ENCODE assay signal across 4 cellular contexts in the genomic region with DNA sequence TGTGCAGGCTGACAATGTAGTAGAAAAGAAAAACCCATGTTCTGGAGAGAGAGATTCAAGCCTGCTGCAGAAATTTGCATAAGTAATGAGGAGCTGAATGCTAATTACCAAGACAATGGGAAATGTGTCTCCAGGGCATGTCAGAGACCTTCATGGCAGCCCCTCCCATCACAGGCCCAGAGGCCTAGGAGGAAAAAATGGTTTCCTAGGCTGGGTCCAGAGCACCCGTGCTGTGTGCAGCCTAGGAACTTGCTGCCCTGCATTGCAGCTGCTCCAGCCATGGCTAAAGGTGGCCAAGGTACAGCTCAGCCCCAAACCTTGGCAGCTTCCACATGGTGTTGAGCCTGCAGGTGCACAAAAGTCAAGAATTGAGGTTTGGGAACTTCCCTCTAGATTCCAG.
A peak's percentile ranks its signal among the peaks of the same experiment; 100 is the strongest.
DNase-seq lines count a peak whose midpoint lies in the region; ATAC-seq, FAIRE-seq and TF ChIP-seq lines count a peak whose summit lies in the region.
"Not testable (repeated sequence)": the region's sequence is repeated elsewhere in the genome, so short reads cannot be mapped to it uniquely, and the experiment has no call there.

No MANE protein-coding gene starts in this region.

- not testable (repeated sequence) for TF ChIP-seq RAD21 in A549 (conservative IDR thresholded peaks at IDR 0.05 in 1 of 2, IDR thresholded peaks at IDR 0.05 in 1 of 2); K562 (CRISPR knock-in tag; conservative IDR thresholded peaks at IDR 0.05 in 1 of 2, IDR thresholded peaks at IDR 0.05 in 1 of 2)

- not testable (repeated sequence) for BruUV-seq in K562 (replicated peaks; lab: Mats Ljungman, UMichigan)

- WGBS in A549 (ENCODE audit: missing lambda C conversion rate) = no CpG with 5 or more reads among the region's 1 CpG
- WGBS in K562 (ENCODE audit: insufficient coverage, low coverage, missing lambda C conversion rate) = 0% methylated on average over 1 of the region's 1 CpG

- not testable (repeated sequence) for TF ChIP-seq EP300 in A549 (IDR thresholded peaks at IDR 0.05); K562 (IDR thresholded peaks at IDR 0.05; ENCODE audit: low read length)

- H3K27ac ChIP-seq in A549; HEK293 (ENCODE audit: extremely low read depth, low read depth, low read length); astrocyte (ENCODE audit: low read depth, low read length); K562 (ENCODE audit: extremely low read depth, low read depth, low read length): not testable (repeated sequence)

- not testable (repeated sequence) for ATAC-seq in A549, K562

- intact Hi-C loops in K562 (cut with micrococcal nuclease) = not testable (repeated sequence)

- not testable (repeated sequence) for H3K4me3 ChIP-seq in A549; HEK293 (ENCODE audit: low read depth, low read length); astrocyte (ENCODE audit: insufficient read depth, low read depth, low read length); K562

- not testable (repeated sequence) for H3K9me1 ChIP-seq in K562 (ENCODE audit: control insufficient read depth, insufficient read depth, low read length)

- H3K27me3 ChIP-seq in astrocyte (ENCODE audit: insufficient read depth, low read length); K562 (ENCODE audit: control insufficient read depth in 2 of 2, insufficient read depth in 2 of 2, low read length in 2 of 2): not testable (repeated sequence)

- not testable (repeated sequence) for H2AFZ ChIP-seq in astrocyte (ENCODE audit: low read depth, low read length); K562 (ENCODE audit: low read depth, low read length)

- H3K27me3 Mint-ChIP-seq in astrocyte (ENCODE audit: low read depth, unreplicated experiment) = not testable (repeated sequence)

- not testable (repeated sequence) for H3K9ac ChIP-seq in astrocyte (ENCODE audit: low read length); K562 (ENCODE audit: insufficient read depth in 1 of 2, low read depth in 2 of 2, low read length in 2 of 2)

- CTCF ChIA-PET in A549 (lab: Yijun Ruan, JAX); HEK293 (lab: Yijun Ruan, JAX); K562 (lab: Yijun Ruan, JAX; ENCODE audit: low intra/inter-chr PET ratio): not testable (repeated sequence)

- H3K4me2 ChIP-seq in A549; astrocyte (ENCODE audit: low read length); K562 (ENCODE audit: insufficient read depth, low read length): not testable (repeated sequence)

- not testable (repeated sequence) for FAIRE-seq in A549 (lab: Jason Lieb, UNC); K562 (lab: Jason Lieb, UNC)
- FAIRE-seq in astrocyte (lab: Jason Lieb, UNC) = peak; percentile 96

- H3K79me2 ChIP-seq in astrocyte (ENCODE audit: insufficient read depth, low read length); K562 (ENCODE audit: control insufficient read depth, insufficient read depth, low read length): not testable (repeated sequence)

- H3K27ac Mint-ChIP-seq in astrocyte (ENCODE audit: unreplicated experiment) = not testable (repeated sequence)

- not testable (repeated sequence) for H3K36me3 Mint-ChIP-seq in astrocyte (ENCODE audit: low read depth, unreplicated experiment)

- not testable (repeated sequence) for H3K4me3 Mint-ChIP-seq in astrocyte (ENCODE audit: unreplicated experiment)

- not testable (repeated sequence) for TF ChIP-seq CTCF in A549 (IDR thresholded peaks at IDR 0.05); HEK293 (tag by site-specific recombination; IDR thresholded peaks at IDR 0.05); astrocyte (IDR thresholded peaks at IDR 0.05; ENCODE audit: insufficient read depth, low read depth, low read length); K562 (IDR thresholded peaks at IDR 0.05 in 2 of 3, conservative IDR thresholded peaks at IDR 0.05 in 1 of 3; ENCODE audit: insufficient read depth in 2 of 3, low read depth in 1 of 3, low read length in 3 of 3)

- not testable (repeated sequence) for H3K9me3 ChIP-seq in A549; HEK293 (ENCODE audit: control insufficient read depth, insufficient read depth, low read depth, low read length); astrocyte (ENCODE audit: insufficient read depth, low read depth, low read length); K562 (replicated peaks; ENCODE audit: control insufficient read depth, insufficient read depth, low read depth, low read length)

- POLR2A ChIA-PET in A549 (lab: Yijun Ruan, JAX); HEK293 (lab: Yijun Ruan, JAX); K562 (lab: Yijun Ruan, JAX): not testable (repeated sequence)

- H3K4me1 ChIP-seq in A549; HEK293 (ENCODE audit: control insufficient read depth, insufficient read depth, low read length); astrocyte (ENCODE audit: insufficient read depth, low read length); K562 (replicated peaks in 1 of 2; ENCODE audit: control insufficient read depth in 2 of 2, insufficient read depth in 2 of 2, low read length in 2 of 2): not testable (repeated sequence)

- H3K36me3 ChIP-seq in HEK293 (ENCODE audit: control insufficient read depth in 2 of 2, insufficient read depth in 1 of 2, low read length in 2 of 2); astrocyte (ENCODE audit: insufficient read depth, low read length); K562 (ENCODE audit: control insufficient read depth, insufficient read depth, low read length): not testable (repeated sequence)

- in situ Hi-C loops in K562 (cut with MboI) = not testable (repeated sequence)

- H3K9me3 Mint-ChIP-seq in astrocyte (ENCODE audit: unreplicated experiment) = not testable (repeated sequence)

- TF ChIP-seq POLR2A in A549 (IDR thresholded peaks at IDR 0.05; ENCODE audit: low read length); K562 (conservative IDR thresholded peaks at IDR 0.05): not testable (repeated sequence)

- not testable (repeated sequence) for DNase-seq in A549 (ENCODE audit: low read depth in 1 of 2, low spot score in 1 of 2); astrocyte (ENCODE audit: low read depth); K562 (ENCODE audit: extremely low read depth in 1 of 4, low spot score in 3 of 4)

- not testable (repeated sequence) for H4K20me1 ChIP-seq in astrocyte (ENCODE audit: insufficient read depth, low read length); K562 (replicated peaks; ENCODE audit: control insufficient read depth, insufficient read depth, low read length)

- not testable (repeated sequence) for H3K4me1 Mint-ChIP-seq in astrocyte (ENCODE audit: low read depth, unreplicated experiment)

TF ChIP-seq in A549, 52 proteins besides CTCF, POLR2A, EP300 and RAD21:
- TF ChIP-seq ZFP36 (IDR thresholded peaks at IDR 0.05; ENCODE audit: borderline replicate concordance, partially characterized antibody) = peak; percentile 71

TF ChIP-seq in HEK293, 187 proteins besides CTCF, POLR2A, EP300 and RAD21:
- peak; percentile 92 for TF ChIP-seq ZNF585B (tag by site-specific recombination; IDR thresholded peaks at IDR 0.05)
- TF ChIP-seq SETDB1 (IDR thresholded peaks at IDR 0.05; ENCODE audit: insufficient read length, low read length) = peak; percentile 25
TF ChIP-seq in HEK293: peak in this region for 2; not testable (repeated sequence) for 185.

TF ChIP-seq in K562, 482 proteins besides CTCF, POLR2A, EP300 and RAD21:
- TF ChIP-seq ZFP36 (IDR thresholded peaks at IDR 0.05; ENCODE audit: low read depth, low read length, partially characterized antibody) = peak; percentile 30
TF ChIP-seq in K562: peak in this region for 1; not testable (repeated sequence) for 481.
